10 cellular contexts compared by ENCODE assay signal in genomic region chr16:2472885-2473284, GRCh38. TPM values are rescaled to one million over a fixed set of nuclear protein-coding genes. Genes with fewer than 3 reads are reported as not detected.
DNase-seq lines count a peak whose midpoint lies in the region; ATAC-seq and TF ChIP-seq lines count a peak whose summit lies in the region.
"Had no signal": no experiment of that assay in that cellular context is flagged by ENCODE, and none has a peak within 500 bp of the region (broad histone marks: within the 10 kb centered on the region; RNA-seq: fewer than 3 reads in every experiment).

No MANE protein-coding gene starts in this region.

- no peaks in the 10 kb centered on the region for H3K9me2 ChIP-seq in GM23338 (ENCODE audit: insufficient read depth)

- H3K4me3 Mint-ChIP-seq in GM23338 = peak overlapping the region; percentile 66
- H3K4me3 Mint-ChIP-seq in activated CD4-positive, alpha-beta memory T cell treated with anti-CD3 and anti-CD28 coated beads, Interleukin-2, amount 10 ng/mL, durations not matched to agents 7 days and 5 days = peak overlapping the region; percentile 17
- H3K4me3 Mint-ChIP-seq in memory B cell = peak overlapping the region; percentile 47

- DNase-seq in GM23338 (ENCODE audit: low spot score) = no peak
- no peak for DNase-seq in activated CD4-positive, alpha-beta memory T cell treated with anti-CD3 and anti-CD28 coated beads, Interleukin-2, amount 10 ng/mL, durations not matched to agents 7 days and 5 days
- no peak for DNase-seq in memory B cell (ENCODE audit: low spot score in 2 of 2)
- DNase-seq in COR-L47 (lab: John Stamatoyannopoulos, UW) = no peak
- DNase-seq in ascending aorta (ENCODE audit: low spot score in 2 of 2) = no peak
- DNase-seq in stimulated activated CD4-positive, alpha-beta T cell treated with anti-CD3 and anti-CD28 coated beads, Interleukin-4, amount 100 ng/mL, for 24 hours = no peak
- DNase-seq: activated CD4-positive, CD25-positive, alpha-beta regulatory T cell treated with anti-CD3 and anti-CD28 coated beads, Interleukin-2, amount 50 U/mL, for 72 hours; uterus had no signal

- peaks cover 21% of the 10 kb centered on the region for H4K20me1 ChIP-seq in GM23338 (replicated peaks; ENCODE audit: insufficient read depth)

- ATAC-seq in GM23338 (no peak), memory B cell (ENCODE audit: low read depth) (no peak), HG03025 (IDR thresholded peaks at IDR 0.05; ENCODE audit: low FRiP score, unreplicated experiment) (no peak)

- no peak overlapping the region for H2AFZ ChIP-seq in GM23338

- H3K27ac Mint-ChIP-seq in GM23338 (no peak overlapping the region), memory B cell (no peak overlapping the region)
- no peak overlapping the region for H3K27ac Mint-ChIP-seq in activated CD4-positive, alpha-beta memory T cell treated with anti-CD3 and anti-CD28 coated beads, Interleukin-2, amount 10 ng/mL, durations not matched to agents 7 days and 5 days

- POLR2A ChIA-PET in activated CD4-positive, alpha-beta memory T cell treated with anti-CD3 and anti-CD28 coated beads, Interleukin-2, amount 10 ng/mL, durations not matched to agents 7 days and 5 days (lab: Charles Lee) = interaction anchor here (1.3 kb wide), 1 partner anchor 63 kb away, joined by 3 read pairs; no protein-coding TSS in a partner anchor

- peaks cover 16% of the 10 kb centered on the region for H3F3A ChIP-seq in GM23338 (replicated peaks; ENCODE audit: low read depth)

- H3K36me3 ChIP-seq in GM23338 (ENCODE audit: insufficient read depth) (no peaks in the 10 kb centered on the region), ascending aorta (no peaks in the 10 kb centered on the region)
- H3K36me3 ChIP-seq: uterus had no signal

- peaks cover 14% of the 10 kb centered on the region for H3K79me2 ChIP-seq in GM23338 (replicated peaks; ENCODE audit: insufficient read depth)

- no peak for TF ChIP-seq CTCF in C4-2B (conservative IDR thresholded peaks at IDR 0.05)
- no peak for TF ChIP-seq CTCF in GM23338 (conservative IDR thresholded peaks at IDR 0.05; ENCODE audit: low read depth in 2 of 2)
- no peak for TF ChIP-seq CTCF in ascending aorta (IDR thresholded peaks at IDR 0.05)

- H3K36me3 Mint-ChIP-seq in GM23338 (ENCODE audit: low read depth) (no peaks in the 10 kb centered on the region; the same call in 2 of the 3 replicates), memory B cell (no peaks in the 10 kb centered on the region)
- H3K36me3 Mint-ChIP-seq in activated CD4-positive, alpha-beta memory T cell treated with anti-CD3 and anti-CD28 coated beads, Interleukin-2, amount 10 ng/mL, durations not matched to agents 7 days and 5 days (ENCODE audit: low read depth) = no peaks in the 10 kb centered on the region

- H3K9me3 Mint-ChIP-seq in GM23338 = no peaks in the 10 kb centered on the region
- H3K9me3 Mint-ChIP-seq in activated CD4-positive, alpha-beta memory T cell treated with anti-CD3 and anti-CD28 coated beads, Interleukin-2, amount 10 ng/mL, durations not matched to agents 7 days and 5 days = no peaks in the 10 kb centered on the region
- H3K9me3 Mint-ChIP-seq in memory B cell = no peaks in the 10 kb centered on the region

- H3K4me2 ChIP-seq in GM23338 = peak overlapping the region; percentile 60; the same call in 1 of the 2 replicates

- H3K9me3 ChIP-seq in ascending aorta = no peaks in the 10 kb centered on the region
- H3K9me3 ChIP-seq: uterus had no signal

- H3K4me3 ChIP-seq in GM23338 = peak overlapping the region; percentile 50; the same call in 1 of the 2 replicates
- no peak overlapping the region for H3K4me3 ChIP-seq in ascending aorta
- H3K4me3 ChIP-seq: uterus had no signal

- H3K27ac ChIP-seq in C4-2B (peak overlapping the region; percentile 94), GM23338 (ENCODE audit: low read depth) (no peak overlapping the region), ascending aorta (no peak overlapping the region)
- H3K27ac ChIP-seq: uterus had no signal

- intact Hi-C loops in ascending aorta (cut with DNase I) = no loop called here

- CTCF ChIA-PET in activated CD4-positive, alpha-beta memory T cell treated with anti-CD3 and anti-CD28 coated beads, Interleukin-2, amount 10 ng/mL, durations not matched to agents 7 days and 5 days (lab: Charles Lee) = no interaction called here

- H3K27me3 Mint-ChIP-seq in GM23338 (ENCODE audit: insufficient read depth, low read depth, poor library complexity) = peaks cover 57% of the 10 kb centered on the region
- peaks cover 40% of the 10 kb centered on the region for H3K27me3 Mint-ChIP-seq in activated CD4-positive, alpha-beta memory T cell treated with anti-CD3 and anti-CD28 coated beads, Interleukin-2, amount 10 ng/mL, durations not matched to agents 7 days and 5 days
- H3K27me3 Mint-ChIP-seq in memory B cell = peaks cover 19% of the 10 kb centered on the region

- H3K4me1 ChIP-seq in GM23338 (ENCODE audit: insufficient read depth) (peaks cover 23% of the 10 kb centered on the region), ascending aorta (peaks cover 23 to 40% of the 10 kb centered on the region in 2 donors)

- peaks cover 79% of the 10 kb centered on the region for H3K27me3 ChIP-seq in GM23338 (ENCODE audit: insufficient read depth)
- H3K27me3 ChIP-seq in ascending aorta = peaks cover 12% of the 10 kb centered on the region

- H3K4me1 Mint-ChIP-seq in GM23338 (peaks cover 20% of the 10 kb centered on the region), memory B cell (peaks cover 28% of the 10 kb centered on the region)
- H3K4me1 Mint-ChIP-seq in activated CD4-positive, alpha-beta memory T cell treated with anti-CD3 and anti-CD28 coated beads, Interleukin-2, amount 10 ng/mL, durations not matched to agents 7 days and 5 days = peaks cover 24% of the 10 kb centered on the region

TF ChIP-seq in GM23338, 12 proteins besides CTCF, POLR2A, EP300 and RAD21:
- TF ChIP-seq ZNF331 (CRISPR knock-in tag; IDR thresholded peaks at IDR 0.05; ENCODE audit: low read depth) = no peak
- no peak for TF ChIP-seq EZH2 (IDR thresholded peaks at IDR 0.05; ENCODE audit: low read depth, unreplicated experiment)
- TF ChIP-seq POLR2AphosphoS5 (IDR thresholded peaks at IDR 0.05; ENCODE audit: low read depth) = no peak
- TF ChIP-seq NANOG (IDR thresholded peaks at IDR 0.05; ENCODE audit: borderline replicate concordance) = no peak
- no peak for TF ChIP-seq CREB1 (CRISPR knock-in tag; IDR thresholded peaks at IDR 0.05; ENCODE audit: low read depth)
- TF ChIP-seq STAT1 (IDR thresholded peaks at IDR 0.05; ENCODE audit: unreplicated experiment) = no peak
- no peak for TF ChIP-seq ZNF114 (CRISPR knock-in tag; IDR thresholded peaks at IDR 0.05)

RNA-seq across cellular contexts. Expression of gene NTN3, which starts 1.8 kb away (rescaled TPM):
- 1.7 and 3.0 TPM in 2 replicates for total RNA-seq in GM23338 (2014; rRNA removed; shearing (Covaris generic))
- polyA plus RNA-seq in GM23338 (2016; fragmentation: Nextera tagmentation; extraction: Ambion mirVana) = 0.10 TPM in 1 of 2 replicates, not detected in the other
- not detected for total RNA-seq in activated CD4-positive, alpha-beta memory T cell treated with anti-CD3 and anti-CD28 coated beads, Interleukin-2, amount 10 ng/mL, durations not matched to agents 7 days and 5 days
- total RNA-seq in ascending aorta = not detected

RNA-seq across cellular contexts. Expression of gene TBC1D24, which starts 2.0 kb away (rescaled TPM):
- 19.3 and 21.0 TPM in 2 replicates for total RNA-seq in GM23338 (2014; rRNA removed; shearing (Covaris generic))
- polyA plus RNA-seq in GM23338 (2016; fragmentation: Nextera tagmentation; extraction: Ambion mirVana) = 5.4 and 6.1 TPM in 2 replicates
- 10 to 100 TPM; 11.4 to 13.7 TPM for total RNA-seq in activated CD4-positive, alpha-beta memory T cell treated with anti-CD3 and anti-CD28 coated beads, Interleukin-2, amount 10 ng/mL, durations not matched to agents 7 days and 5 days
- total RNA-seq in ascending aorta = 22.5 TPM

RNA-seq across cellular contexts. Expression of gene TEDC2, which starts 13.0 kb away (rescaled TPM):
- 86.5 and 98.9 TPM in 2 replicates for total RNA-seq in GM23338 (2014; rRNA removed; shearing (Covaris generic))
- polyA plus RNA-seq in GM23338 (2016; fragmentation: Nextera tagmentation; extraction: Ambion mirVana) = 50.2 and 50.6 TPM in 2 replicates
- total RNA-seq in activated CD4-positive, alpha-beta memory T cell treated with anti-CD3 and anti-CD28 coated beads, Interleukin-2, amount 10 ng/mL, durations not matched to agents 7 days and 5 days = 10 to 100 TPM; 12.5 to 13.9 TPM
- not detected for total RNA-seq in ascending aorta

RNA-seq across cellular contexts. Expression of gene ATP6V0C, which starts 40.9 kb away (rescaled TPM):
- total RNA-seq in GM23338 (2014; rRNA removed; shearing (Covaris generic)) = 98.2 and 109 TPM in 2 replicates
- polyA plus RNA-seq in GM23338 (2016; fragmentation: Nextera tagmentation; extraction: Ambion mirVana) = 154 and 162 TPM in 2 replicates
- total RNA-seq in activated CD4-positive, alpha-beta memory T cell treated with anti-CD3 and anti-CD28 coated beads, Interleukin-2, amount 10 ng/mL, durations not matched to agents 7 days and 5 days = 100 to 1,000 TPM; 112 to 125 TPM
- total RNA-seq in ascending aorta = 91.9 TPM

RNA-seq across cellular contexts. Expression of gene CCNF, which starts 43.6 kb away (rescaled TPM):
- 53.0 and 54.2 TPM in 2 replicates for total RNA-seq in GM23338 (2014; rRNA removed; shearing (Covaris generic))
- polyA plus RNA-seq in GM23338 (2016; fragmentation: Nextera tagmentation; extraction: Ambion mirVana) = 21.2 and 24.5 TPM in 2 replicates
- total RNA-seq in activated CD4-positive, alpha-beta memory T cell treated with anti-CD3 and anti-CD28 coated beads, Interleukin-2, amount 10 ng/mL, durations not matched to agents 7 days and 5 days = 10 to 100 TPM; 74.5 to 75.8 TPM
- total RNA-seq in ascending aorta = 0.43 TPM

Comparison
In these comparisons a context has a peak if more than half of its experiments do, and no peak if none do; other contexts are left out.
1. RNA of gene TEDC2, which starts 13.0 kb away (total RNA-seq): 86.5 to 98.9 TPM in GM23338 and 12.5 to 13.9 TPM in activated CD4-positive, alpha-beta memory T cell treated with anti-CD3 and anti-CD28 coated beads, Interleukin-2, amount 10 ng/mL, durations not matched to agents 7 days and 5 days; not detected in ascending aorta (single experiment); every median in the first group is over 10 times any median in the second.
2. Peak in every context shown above with its lines, with median percentiles within 50 percentile points of each other: H3K4me3 Mint-ChIP-seq.